In genomic region chr3:135756016-135756695, GRCh38 we compare ENCODE assay signal across 23 cellular contexts.
"Had no signal": no experiment of that assay in that cellular context is flagged by ENCODE, and none has a peak within 500 bp of the region (broad histone marks: within the 10 kb centered on the region; RNA-seq: fewer than 3 reads in every experiment).

No MANE protein-coding gene starts in this region.

- H3K27me3 Mint-ChIP-seq: activated CD8-positive, alpha-beta T cell treated with anti-CD3 and anti-CD28 coated beads for 36 hours; activated naive CD4-positive, alpha-beta T cell treated with anti-CD3 and anti-CD28 coated beads, Interleukin-2, amount 10 ng/mL, durations not matched to agents 7 days and 5 days; activated naive CD8-positive, alpha-beta T cell treated with anti-CD3 and anti-CD28 coated beads for 36 hours had no signal

- H3K4me1 ChIP-seq: Peyer's patch, SJCRH30 had no signal

- H3K4me3 Mint-ChIP-seq: activated CD8-positive, alpha-beta T cell treated with anti-CD3 and anti-CD28 coated beads for 36 hours; activated naive CD4-positive, alpha-beta T cell treated with anti-CD3 and anti-CD28 coated beads, Interleukin-2, amount 10 ng/mL, durations not matched to agents 7 days and 5 days; activated naive CD8-positive, alpha-beta T cell treated with anti-CD3 and anti-CD28 coated beads for 36 hours; activated T-cell treated with anti-CD3 and anti-CD28 coated beads, Interleukin-2, amount 50 U/mL, for 72 hours had no signal

- H3K9me2 ChIP-seq: SK-N-SH had no signal

- H3K4me2 ChIP-seq: KMS-11, SK-N-SH had no signal

- H3K36me3 ChIP-seq: MG63, Peyer's patch, SJCRH30 had no signal

- H3K4me1 Mint-ChIP-seq: activated naive CD4-positive, alpha-beta T cell treated with anti-CD3 and anti-CD28 coated beads, Interleukin-2, amount 10 ng/mL, durations not matched to agents 7 days and 5 days; activated naive CD8-positive, alpha-beta T cell treated with anti-CD3 and anti-CD28 coated beads for 36 hours had no signal

- H3K27me3 ChIP-seq: MG63, Peyer's patch, SJCRH30 had no signal

- H3K36me3 Mint-ChIP-seq: activated naive CD4-positive, alpha-beta T cell treated with anti-CD3 and anti-CD28 coated beads, Interleukin-2, amount 10 ng/mL, durations not matched to agents 7 days and 5 days; activated naive CD8-positive, alpha-beta T cell treated with anti-CD3 and anti-CD28 coated beads for 36 hours had no signal

- H3K9me3 ChIP-seq: MG63, Peyer's patch, SJCRH30, SK-N-SH had no signal

- H3K9me3 Mint-ChIP-seq: activated CD8-positive, alpha-beta T cell treated with anti-CD3 and anti-CD28 coated beads for 36 hours; activated naive CD8-positive, alpha-beta T cell treated with anti-CD3 and anti-CD28 coated beads for 36 hours; activated T-cell treated with anti-CD3 and anti-CD28 coated beads, Interleukin-2, amount 50 U/mL, for 72 hours; activated T-helper 2 cell treated with anti-CD3 and anti-CD28 coated beads, Interferon-gamma antibody, Interleukin-2, Interleukin-4, amounts not matched to agents 10 μg/mL and 5 μg/mL and 100 μg/mL, durations not matched to agents 14 hours and 24 hours and 36 hours had no signal

- H3K4me3 ChIP-seq: MG63, Peyer's patch, SJCRH30 had no signal

- DNase-seq: activated CD4-positive, alpha-beta T cell treated with anti-CD3 and anti-CD28 coated beads for 4 hours; activated CD8-positive, alpha-beta memory T cell treated with anti-CD3 and anti-CD28 coated beads, Interleukin-2, amount 50 U/mL, for 4 hours; activated CD8-positive, alpha-beta T cell treated with anti-CD3 and anti-CD28 coated beads for 36 hours; activated gamma-delta T cell treated with Interleukin-2 at 50 U/mL for 16 hours; activated naive CD4-positive, alpha-beta T cell treated with anti-CD3 and anti-CD28 coated beads, Interleukin-2, amount 10 ng/mL, durations not matched to agents 7 days and 5 days; activated naive CD8-positive, alpha-beta T cell treated with anti-CD3 and anti-CD28 coated beads for 36 hours; activated T-cell treated with anti-CD3 and anti-CD28 coated beads, Interleukin-2, amount 50 U/mL, for 72 hours; MG63; MV-4-11; NCI-H146; NCI-H2029; NCI-H2107; NCI-H2171 treated with DMSO at 0.1 percent for 48 hours; NCI-H226; Peyer's patch; Right ventricle myocardium superior; SJCRH30; SK-N-SH; T-helper 1 cell had no signal

- ATAC-seq: activated CD4-positive, CD25-positive, alpha-beta regulatory T cell treated with anti-CD3 and anti-CD28 coated beads, Interleukin-2, amount 50 U/mL, for 24 hours; activated CD8-positive, alpha-beta T cell treated with anti-CD3 and anti-CD28 coated beads for 36 hours; activated T-cell treated with anti-CD3 and anti-CD28 coated beads, Interleukin-2, amount 50 U/mL, for 72 hours had no signal

- H3K27ac ChIP-seq: KMS-11, Peyer's patch, RWPE1, SJCRH30 had no signal

- H3K27ac Mint-ChIP-seq: activated CD8-positive, alpha-beta T cell treated with anti-CD3 and anti-CD28 coated beads for 36 hours; activated naive CD4-positive, alpha-beta T cell treated with anti-CD3 and anti-CD28 coated beads, Interleukin-2, amount 10 ng/mL, durations not matched to agents 7 days and 5 days; activated naive CD8-positive, alpha-beta T cell treated with anti-CD3 and anti-CD28 coated beads for 36 hours; activated T-cell treated with anti-CD3 and anti-CD28 coated beads, Interleukin-2, amount 50 U/mL, for 72 hours; activated T-helper 2 cell treated with anti-CD3 and anti-CD28 coated beads, Interferon-gamma antibody, Interleukin-2, Interleukin-4, amounts not matched to agents 10 μg/mL and 5 μg/mL and 100 μg/mL, durations not matched to agents 14 hours and 24 hours and 36 hours had no signal
